ENCODE assay signal across 23 cellular contexts in genomic region chr15:78010112-78010511, GRCh38.
"Had no signal": no experiment of that assay in that cellular context is flagged by ENCODE, and none has a peak within 500 bp of the region (broad histone marks: within the 10 kb centered on the region; RNA-seq: fewer than 3 reads in every experiment).

No MANE protein-coding gene starts in this region.

- ATAC-seq: activated naive CD8-positive, alpha-beta T cell treated with anti-CD3 and anti-CD28 coated beads, Interleukin-2, amount 50 U/mL, for 24 hours; activated T-cell treated with anti-CD3 and anti-CD28 coated beads, Interleukin-2, amount 50 U/mL, for 4 hours; heart right ventricle; left cardiac atrium; psoas muscle; right cardiac atrium; SK-N-SH treated with all-trans-retinoic acid at 6 μM for 48 hours; T-cell had no signal

- H3K4me3 Mint-ChIP-seq: activated naive CD4-positive, alpha-beta T cell treated with anti-CD3 and anti-CD28 coated beads for 36 hours; activated naive CD8-positive, alpha-beta T cell treated with anti-CD3 and anti-CD28 coated beads, Interleukin-2, amount 50 U/mL, for 24 hours; activated T-cell treated with anti-CD3 and anti-CD28 coated beads, Interleukin-2, amount 50 U/mL, for 4 hours; nephron; T-cell; type B pancreatic cell had no signal

- H3K27me3 Mint-ChIP-seq: activated naive CD8-positive, alpha-beta T cell treated with anti-CD3 and anti-CD28 coated beads, Interleukin-2, amount 50 U/mL, for 24 hours; T-cell; type B pancreatic cell had no signal

- H3K27ac ChIP-seq: cardiac muscle cell, heart right ventricle, neutrophil, ovary, psoas muscle, skin epidermis, WERI-Rb-1 had no signal

- H3K27ac Mint-ChIP-seq: activated naive CD4-positive, alpha-beta T cell treated with anti-CD3 and anti-CD28 coated beads for 36 hours; activated naive CD8-positive, alpha-beta T cell treated with anti-CD3 and anti-CD28 coated beads, Interleukin-2, amount 50 U/mL, for 24 hours; nephron; type B pancreatic cell had no signal

- H3K9me3 Mint-ChIP-seq: activated naive CD4-positive, alpha-beta T cell treated with anti-CD3 and anti-CD28 coated beads for 36 hours; activated naive CD8-positive, alpha-beta T cell treated with anti-CD3 and anti-CD28 coated beads, Interleukin-2, amount 50 U/mL, for 24 hours; activated T-cell treated with anti-CD3 and anti-CD28 coated beads, Interleukin-2, amount 50 U/mL, for 4 hours; nephron; T-cell; type B pancreatic cell had no signal

- H3K4me1 Mint-ChIP-seq: activated naive CD8-positive, alpha-beta T cell treated with anti-CD3 and anti-CD28 coated beads, Interleukin-2, amount 50 U/mL, for 24 hours had no signal

- DNase-seq: activated CD4-positive, alpha-beta T cell treated with anti-CD3 and anti-CD28 coated beads, Interleukin-2, amount 50 U/mL, for 48 hours; activated CD4-positive, CD25-positive, alpha-beta regulatory T cell treated with anti-CD3 and anti-CD28 coated beads, Interleukin-2, amount 50 U/mL, for 72 hours; activated effector memory CD4-positive, alpha-beta T cell treated with Interleukin-2 at 50 U/mL for 16 hours; activated naive CD4-positive, alpha-beta T cell treated with anti-CD3 and anti-CD28 coated beads for 36 hours; activated naive CD8-positive, alpha-beta T cell treated with anti-CD3 and anti-CD28 coated beads, Interleukin-2, amount 50 U/mL, for 24 hours; activated T-cell treated with anti-CD3 and anti-CD28 coated beads, Interleukin-2, amount 50 U/mL, for 4 hours; effector CD4-positive, alpha-beta T cell; heart right ventricle; islet precursor cell; left cardiac atrium; mesenchymal stem cell; psoas muscle; right cardiac atrium; stimulated activated CD4-positive, alpha-beta T cell treated with anti-CD3 and anti-CD28 coated beads, Interleukin-1b, Interleukin-23, amount 100 ng/mL, for 48 hours; T-cell; WERI-Rb-1 had no signal
